In genomic region chr11:76419896-76420295, GRCh38 we compare ENCODE assay signal across 1 cellular context.
TF ChIP-seq lines count a peak whose summit lies in the region.

No MANE protein-coding gene starts in this region.

TF ChIP-seq in IMR-90, 13 proteins besides CTCF, POLR2A, EP300 and RAD21:
- TF ChIP-seq CHD1 (IDR thresholded peaks at IDR 0.05; ENCODE audit: low read depth, low read length) (no peak), NFE2L2 (IDR thresholded peaks at IDR 0.05; ENCODE audit: low read depth, low read length) (no peak), SMC3 (IDR thresholded peaks at IDR 0.05; ENCODE audit: low read depth, low read length) (no peak), MXI1 (IDR thresholded peaks at IDR 0.05; ENCODE audit: borderline replicate concordance, low read depth, low read length) (no peak)
